1 cellular context compared by ENCODE assay signal in the genomic region with DNA sequence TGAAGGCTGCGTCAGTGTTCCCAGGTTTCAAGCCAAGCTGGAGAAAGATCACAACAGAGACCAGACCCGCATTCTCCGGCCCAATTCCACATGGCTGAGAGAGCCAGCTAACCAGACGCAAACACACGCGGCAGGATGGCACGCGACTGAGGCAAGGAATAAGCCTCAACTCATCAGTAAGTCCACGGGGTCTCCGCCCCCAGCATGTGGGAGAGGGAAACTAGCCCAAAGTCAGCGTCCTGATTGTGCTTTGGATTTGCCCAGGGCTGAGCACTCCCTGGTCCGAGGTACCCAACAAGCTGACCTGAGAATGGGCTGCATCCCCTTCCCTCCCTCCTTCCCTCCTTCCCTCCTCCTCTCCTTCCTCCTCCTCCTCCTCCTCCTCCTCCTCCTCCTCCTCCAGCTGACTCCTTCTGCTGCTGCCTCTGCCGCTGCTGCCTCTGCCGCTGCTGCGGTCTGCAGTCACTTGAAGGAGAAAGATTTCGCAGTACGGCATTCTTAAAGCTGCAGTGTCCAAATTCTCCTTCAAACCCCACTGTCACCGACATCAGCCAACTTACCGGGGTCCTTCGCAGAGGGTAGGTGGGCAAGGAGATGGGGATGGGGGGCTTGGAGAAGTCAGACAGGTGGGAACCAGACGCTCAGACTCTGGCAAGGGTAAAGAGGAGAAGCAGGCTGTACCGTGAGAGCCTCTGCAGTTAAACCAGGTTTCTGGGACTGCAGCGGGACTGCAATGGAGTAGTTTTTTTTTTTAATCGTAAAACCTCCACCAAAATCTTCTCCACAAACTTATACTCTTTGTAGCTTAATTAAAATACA.
TF ChIP-seq lines count a peak whose summit lies in the region.

No MANE protein-coding gene starts in this region.

TF ChIP-seq in A549, 52 proteins besides CTCF, POLR2A, EP300 and RAD21:
- TF ChIP-seq E2F6 (IDR thresholded peaks at IDR 0.05; ENCODE audit: borderline replicate concordance, low read depth) (no peak), EHF (CRISPR knock-in tag; IDR thresholded peaks at IDR 0.05) (no peak), CHD4 (IDR thresholded peaks at IDR 0.05; ENCODE audit: borderline replicate concordance) (no peak), ESRRA (IDR thresholded peaks at IDR 0.05; ENCODE audit: borderline replicate concordance, low read length) (no peak), HOXB5 (CRISPR knock-in tag; IDR thresholded peaks at IDR 0.05) (no peak), SMC3 (IDR thresholded peaks at IDR 0.05) (no peak), NR3C1 (IDR thresholded peaks at IDR 0.05) (no peak), CEBPB (IDR thresholded peaks at IDR 0.05) (no peak), CBX2 (IDR thresholded peaks at IDR 0.05; ENCODE audit: borderline replicate concordance, low read depth) (no peak), MYC (IDR thresholded peaks at IDR 0.05; ENCODE audit: borderline replicate concordance, low read length) (no peak), ZFP36 (IDR thresholded peaks at IDR 0.05; ENCODE audit: borderline replicate concordance, partially characterized antibody) (no peak), RCOR1 (IDR thresholded peaks at IDR 0.05; ENCODE audit: low read depth, low read length) (no peak), FOSB (CRISPR knock-in tag; IDR thresholded peaks at IDR 0.05) (no peak), JUN (IDR thresholded peaks at IDR 0.05) (no peak)
